26 cellular contexts compared by ENCODE assay signal in the genomic region with DNA sequence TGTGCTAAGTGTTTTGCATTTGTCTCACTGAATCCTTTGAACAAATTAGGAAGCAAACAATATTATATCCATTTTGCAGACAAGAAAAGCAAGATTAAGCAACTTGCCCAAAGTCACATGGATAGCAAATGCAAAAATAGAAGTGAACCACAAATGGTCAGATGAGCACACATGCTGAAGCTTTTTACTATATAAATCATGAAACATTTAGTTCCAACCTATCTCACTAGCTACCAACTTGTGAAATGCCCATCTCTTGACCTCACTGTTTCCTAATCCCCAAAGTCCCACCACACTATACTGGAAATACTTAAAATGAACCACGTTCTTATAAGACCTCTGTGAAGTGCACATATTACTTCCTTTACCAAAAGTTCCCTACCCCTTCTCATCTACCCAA.
"Had no signal": no experiment of that assay in that cellular context is flagged by ENCODE, and none has a peak within 500 bp of the region (broad histone marks: within the 10 kb centered on the region; RNA-seq: fewer than 3 reads in every experiment).

No MANE protein-coding gene starts in this region.

- H3K27me3 ChIP-seq: esophagus squamous epithelium, ovary, suprapubic skin, transverse colon, vagina had no signal

- ATAC-seq: effector memory CD8-positive, alpha-beta T cell; left ventricle myocardium superior; lower lobe of right lung; natural killer cell; psoas muscle; right cardiac atrium; stimulated activated naive CD8-positive, alpha-beta T cell treated with anti-CD3 and anti-CD28 coated beads, Interleukin-15, amount 100 ng/mL, for 72 hours had no signal

- H3K27ac Mint-ChIP-seq: effector memory CD8-positive, alpha-beta T cell; immature natural killer cell; natural killer cell; stimulated activated naive CD8-positive, alpha-beta T cell treated with anti-CD3 and anti-CD28 coated beads, Interleukin-15, amount 100 ng/mL, for 72 hours had no signal

- H3K4me1 Mint-ChIP-seq: immature natural killer cell; natural killer cell; stimulated activated naive CD8-positive, alpha-beta T cell treated with anti-CD3 and anti-CD28 coated beads, Interleukin-15, amount 100 ng/mL, for 72 hours had no signal

- H3K4me3 Mint-ChIP-seq: effector memory CD8-positive, alpha-beta T cell; immature natural killer cell; natural killer cell; stimulated activated naive CD8-positive, alpha-beta T cell treated with anti-CD3 and anti-CD28 coated beads, Interleukin-15, amount 100 ng/mL, for 72 hours had no signal

- DNase-seq: cortex of kidney; effector memory CD8-positive, alpha-beta T cell; erythroblast; esophagus squamous epithelium; hypothalamus; immature natural killer cell; islet precursor cell; kidney glomerular epithelial cell; left ventricle myocardium superior; lower lobe of right lung; natural killer cell; occipital lobe; ovary; posterior cingulate gyrus; psoas muscle; right cardiac atrium; stimulated activated CD4-positive, alpha-beta T cell treated with anti-CD3 and anti-CD28 coated beads, Interleukin-12 subunit alpha, Interleukin-12 subunit beta, amount 100 ng/mL, for 4 hours; stimulated activated CD4-positive, alpha-beta T cell treated with anti-CD3 and anti-CD28 coated beads, Interleukin-1b, Interleukin-23, amount 100 ng/mL, for 48 hours; stimulated activated CD4-positive, alpha-beta T cell treated with anti-CD3 and anti-CD28 coated beads, Interleukin-4, amount 100 ng/mL, for 1 hour; stimulated activated CD8-positive, alpha-beta memory T cell treated with anti-CD3 and anti-CD28 coated beads, Interleukin-4, amount 100 ng/mL, for 48 hours; stimulated activated naive CD4-positive, alpha-beta T cell; stimulated activated naive CD8-positive, alpha-beta T cell treated with anti-CD3 and anti-CD28 coated beads, Interleukin-15, amount 100 ng/mL, for 72 hours; transverse colon had no signal

- H3K27me3 Mint-ChIP-seq: effector memory CD8-positive, alpha-beta T cell; stimulated activated naive CD8-positive, alpha-beta T cell treated with anti-CD3 and anti-CD28 coated beads, Interleukin-15, amount 100 ng/mL, for 72 hours had no signal

- H3K27ac ChIP-seq: esophagus squamous epithelium, lower lobe of right lung, ovary, psoas muscle, suprapubic skin, transverse colon, vagina had no signal

- H3K4me2 ChIP-seq: smooth muscle cell had no signal

- H3K4me3 ChIP-seq: esophagus squamous epithelium, lower lobe of right lung, ovary, psoas muscle, smooth muscle cell, suprapubic skin, transverse colon, vagina had no signal

- H3K4me1 ChIP-seq: lower lobe of right lung, psoas muscle, suprapubic skin, transverse colon, vagina had no signal

- H3K36me3 ChIP-seq: esophagus squamous epithelium, lower lobe of right lung, ovary, suprapubic skin, transverse colon, vagina had no signal

- H3K9me3 ChIP-seq: esophagus squamous epithelium, lower lobe of right lung, ovary, psoas muscle, suprapubic skin, transverse colon, vagina had no signal

- H3K9me3 Mint-ChIP-seq: immature natural killer cell; stimulated activated naive CD8-positive, alpha-beta T cell treated with anti-CD3 and anti-CD28 coated beads, Interleukin-15, amount 100 ng/mL, for 72 hours had no signal

- H3K36me3 Mint-ChIP-seq: immature natural killer cell, natural killer cell had no signal
